In the genomic region with DNA sequence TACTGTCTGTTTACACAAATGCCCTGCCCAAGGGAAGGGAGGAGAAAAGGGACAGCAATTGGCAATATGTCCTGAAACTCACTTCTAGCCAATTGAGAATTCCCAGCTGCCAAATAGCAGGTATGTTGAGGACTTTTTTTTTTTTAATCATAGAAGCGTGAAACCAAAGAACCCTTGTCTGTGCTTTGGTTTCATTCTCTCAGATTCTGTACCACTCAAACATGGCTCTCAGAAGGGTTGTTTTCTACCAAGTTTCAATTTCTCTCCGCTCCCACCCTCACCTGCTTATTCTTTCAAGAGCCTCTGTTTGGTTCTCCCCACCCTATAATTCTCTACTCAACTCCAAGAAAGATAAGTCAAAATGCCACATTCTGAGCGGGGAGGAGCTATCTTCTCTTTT, we compare ENCODE assay signal across 24 cellular contexts. TPM values are rescaled to one million over a fixed set of nuclear protein-coding genes. Genes with fewer than 3 reads are reported as not detected.
DNase-seq lines count a peak whose midpoint lies in the region; ATAC-seq, FAIRE-seq and TF ChIP-seq lines count a peak whose summit lies in the region.
"Had no signal": no experiment of that assay in that cellular context is flagged by ENCODE, and none has a peak within 500 bp of the region (broad histone marks: within the 10 kb centered on the region; RNA-seq: fewer than 3 reads in every experiment).

No MANE protein-coding gene starts in this region.

- peak overlapping the region; percentile 18 for H3K4me3 Mint-ChIP-seq in activated T-helper 17 cell treated with anti-CD3 and anti-CD28 coated beads, Interleukin-2, amount 50 U/mL, for 72 hours
- H3K4me3 Mint-ChIP-seq: activated CD8-positive, alpha-beta T cell treated with anti-CD3 and anti-CD28 coated beads, Interleukin-2, amount 10 ng/mL, durations not matched to agents 7 days and 5 days; T-helper 2 cell treated with Interferon-gamma antibody and Interleukin-4, amounts not matched to agents 5 μg/mL and 100 μg/mL, for 36 hours had no signal

- no peak for TF ChIP-seq POLR2A in GM12892 (IDR thresholded peaks at IDR 0.05; ENCODE audit: low read depth, low read length)

- no peak for DNase-seq in GM12892 (ENCODE audit: insufficient read length)
- no peak for DNase-seq in AG08396 (ENCODE audit: low spot score)
- no peak for DNase-seq in DMS153 treated with DMSO at 0.1 percent for 48 hours (lab: John Stamatoyannopoulos, UW; ENCODE audit: unreplicated experiment)
- no peak for DNase-seq in cerebellar nuclear complex (lab: John Stamatoyannopoulos, UW)
- DNase-seq: activated CD4-positive, CD25-positive, alpha-beta regulatory T cell; activated CD8-positive, alpha-beta T cell treated with anti-CD3 and anti-CD28 coated beads, Interleukin-2, amount 10 ng/mL, durations not matched to agents 7 days and 5 days; activated T-cell treated with anti-CD3 and anti-CD28 coated beads, Interleukin-2, amount 50 U/mL, for 48 hours; body of pancreas; Caco-2; head of caudate nucleus; KG1; left ventricle myocardium superior; NCI-H1105 treated with DMSO at 0.1 percent for 48 hours; NCI-H226; small intestine; stimulated activated CD4-positive, alpha-beta T cell treated with anti-CD3 and anti-CD28 coated beads, Interleukin-4, amount 100 ng/mL, for 1 hour; upper lobe of right lung had no signal

- peak; percentile 48 for FAIRE-seq in GM12892 (lab: Jason Lieb, UNC)
- FAIRE-seq: colon, small intestine had no signal

- H3K27me3 Mint-ChIP-seq in activated T-helper 17 cell treated with anti-CD3 and anti-CD28 coated beads, Interleukin-2, amount 50 U/mL, for 72 hours: peaks cover 5% of the 10 kb centered on the region

- peaks cover 20% of the 10 kb centered on the region for H3K4me1 Mint-ChIP-seq in activated T-helper 17 cell treated with anti-CD3 and anti-CD28 coated beads, Interleukin-2, amount 50 U/mL, for 72 hours

- H3K9me3 Mint-ChIP-seq in activated T-helper 17 cell treated with anti-CD3 and anti-CD28 coated beads, Interleukin-2, amount 50 U/mL, for 72 hours: no peaks in the 10 kb centered on the region

- no peak overlapping the region for H3K27ac Mint-ChIP-seq in activated T-helper 17 cell treated with anti-CD3 and anti-CD28 coated beads, Interleukin-2, amount 50 U/mL, for 72 hours
- H3K27ac Mint-ChIP-seq: activated CD8-positive, alpha-beta T cell treated with anti-CD3 and anti-CD28 coated beads, Interleukin-2, amount 10 ng/mL, durations not matched to agents 7 days and 5 days; activated naive CD4-positive, alpha-beta T cell treated with anti-CD3 and anti-CD28 coated beads, Interleukin-2, amount 50 U/mL, for 72 hours; T-helper 2 cell treated with Interferon-gamma antibody and Interleukin-4, amounts not matched to agents 5 μg/mL and 100 μg/mL, for 36 hours had no signal

- H3K36me3 Mint-ChIP-seq in activated T-helper 17 cell treated with anti-CD3 and anti-CD28 coated beads, Interleukin-2, amount 50 U/mL, for 72 hours (ENCODE audit: low read depth): peaks cover 8% of the 10 kb centered on the region

- peak; percentile 16 for ATAC-seq in GM19463 (IDR thresholded peaks at IDR 0.05; ENCODE audit: unreplicated experiment)
- ATAC-seq in HG03432 (IDR thresholded peaks at IDR 0.05; ENCODE audit: unreplicated experiment): peak; percentile 15
- ATAC-seq in activated T-helper 17 cell treated with anti-CD3 and anti-CD28 coated beads, Interleukin-2, amount 50 U/mL, for 72 hours (replicated peaks): no peak
- ATAC-seq in HG03442 (IDR thresholded peaks at IDR 0.05; ENCODE audit: unreplicated experiment): no peak
- ATAC-seq: activated CD8-positive, alpha-beta T cell treated with anti-CD3 and anti-CD28 coated beads, Interleukin-2, amount 10 ng/mL, durations not matched to agents 7 days and 5 days; activated naive CD4-positive, alpha-beta T cell treated with anti-CD3 and anti-CD28 coated beads, Interleukin-2, amount 50 U/mL, for 72 hours; body of pancreas; left ventricle myocardium superior; upper lobe of right lung had no signal

RNA-seq across cellular contexts. Expression of a gene that starts 3.6 kb away (rescaled TPM):
- 12.6 TPM for polyA plus RNA-seq in GM12892 (2012; ENCODE audit: missing spikeins)
- total RNA-seq in activated T-helper 17 cell treated with anti-CD3 and anti-CD28 coated beads, Interleukin-2, amount 50 U/mL, for 72 hours: 10 to 100 TPM; 37.4 to 38.4 TPM

Comparison
In these comparisons a context has a peak if more than half of its experiments do, and no peak if none do; other contexts are left out.
1. ATAC-seq: peak in GM19463 (single experiment) and HG03432 (single experiment); none in activated T-helper 17 cell treated with anti-CD3 and anti-CD28 coated beads, Interleukin-2, amount 50 U/mL, for 72 hours (single experiment) and HG03442 (single experiment).